Comparison of ENCODE assay signal across 10 cellular contexts in the genomic region with DNA sequence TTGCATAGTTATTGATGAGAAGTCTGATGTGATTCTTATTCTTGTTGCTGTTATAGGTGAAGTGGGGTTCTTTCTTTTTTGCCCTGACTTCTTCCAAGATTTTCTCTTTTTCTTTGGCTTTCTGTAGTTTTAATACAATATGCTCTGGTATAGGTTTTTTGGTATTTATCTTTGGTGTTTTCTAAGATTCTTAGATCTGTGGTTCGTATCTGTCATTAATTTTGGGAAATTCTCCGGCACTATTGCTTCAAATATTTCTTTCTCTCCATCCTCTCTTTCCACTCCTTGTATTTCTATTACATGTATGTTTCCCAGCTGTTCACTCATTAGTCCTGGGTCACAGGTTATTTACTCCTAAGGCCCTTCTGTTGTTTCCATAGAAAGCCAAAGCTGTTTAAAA.
"Had no signal": no experiment of that assay in that cellular context is flagged by ENCODE, and none has a peak within 500 bp of the region (broad histone marks: within the 10 kb centered on the region; RNA-seq: fewer than 3 reads in every experiment).

No MANE protein-coding gene starts in this region.

- H3K27ac Mint-ChIP-seq: IgD-negative memory B cell had no signal

- H3K9ac ChIP-seq: KMS-11 had no signal

- DNase-seq: IMR-90, Karpas-422, KBM-7, KG1 had no signal

- FAIRE-seq: HepG2, HTR-8/SVneo, K562 had no signal

- H3K27ac ChIP-seq: HL-60, KMS-11 had no signal

- H3K4me3 ChIP-seq: K562 had no signal

- ATAC-seq: HepG2, K562 had no signal
